ENCODE assay signal across 22 cellular contexts in the genomic region with DNA sequence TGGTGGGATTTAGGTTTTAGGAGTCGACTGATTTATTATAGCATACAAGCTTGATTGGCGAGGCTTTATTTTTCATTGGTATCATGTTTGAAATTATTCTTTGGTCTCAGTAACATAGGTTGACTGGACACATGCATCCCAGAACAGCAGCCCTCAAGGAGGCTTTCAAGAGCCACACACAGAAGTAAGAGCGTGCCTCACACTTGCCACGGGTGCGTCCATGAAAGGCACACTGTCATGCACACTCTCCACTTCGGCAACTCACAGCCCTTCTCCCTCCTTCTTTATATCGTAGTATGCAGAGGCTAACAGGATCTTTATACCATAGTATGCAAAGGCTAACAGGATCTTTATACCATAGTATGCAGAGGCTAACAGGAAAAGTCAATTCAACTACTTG. TPM values are rescaled to one million over a fixed set of nuclear protein-coding genes. Genes with fewer than 3 reads are reported as not detected.
DNase-seq lines count a peak whose midpoint lies in the region; ATAC-seq and TF ChIP-seq lines count a peak whose summit lies in the region.
"Had no signal": no experiment of that assay in that cellular context is flagged by ENCODE, and none has a peak within 500 bp of the region (broad histone marks: within the 10 kb centered on the region; RNA-seq: fewer than 3 reads in every experiment).

No MANE protein-coding gene starts in this region.

- H4K20me1 ChIP-seq in neural progenitor cell (ENCODE audit: low read depth), result no peaks in the 10 kb centered on the region

- TF ChIP-seq POLR2A in uterus (IDR thresholded peaks at IDR 0.05), result no peak

- peaks cover 84% of the 10 kb centered on the region for H3K4me1 Mint-ChIP-seq in brain
- H3K4me1 Mint-ChIP-seq in neural progenitor cell, result peaks cover 72% of the 10 kb centered on the region
- H3K4me1 Mint-ChIP-seq in activated T-cell treated with anti-CD3 and anti-CD28 coated beads, Interleukin-2, amount 50 U/mL, for 4 hours (ENCODE audit: low read depth), result peaks cover 15% of the 10 kb centered on the region

- no peaks in the 10 kb centered on the region for H3K79me2 ChIP-seq in neural progenitor cell (ENCODE audit: low read depth)

- no peak overlapping the region for H4K8ac ChIP-seq in mesenchymal stem cell (ENCODE audit: low read length)

- TF ChIP-seq CTCF in brain (conservative IDR thresholded peaks at IDR 0.05), result no peak
- TF ChIP-seq CTCF in neural progenitor cell (IDR thresholded peaks at IDR 0.05), result no peak
- no peak for TF ChIP-seq CTCF in uterus (IDR thresholded peaks at IDR 0.05)

- no peak overlapping the region for H3K4ac ChIP-seq in mesenchymal stem cell (ENCODE audit: low read depth in 1 of 2, low read length in 2 of 2)

- H3K4me2 ChIP-seq in neural progenitor cell (no peak overlapping the region), mesenchymal stem cell (ENCODE audit: low read length, poor library complexity, severe bottlenecking) (no peak overlapping the region)

- H3K4me1 ChIP-seq in neural progenitor cell (peaks cover 64% of the 10 kb centered on the region), uterus (peaks cover 0 to 3% of the 10 kb centered on the region in 2 donors), mesenchymal stem cell (ENCODE audit: control insufficient read depth, insufficient read depth, low read depth, low read length) (peaks cover 10% of the 10 kb centered on the region)

- H3F3A ChIP-seq in neural progenitor cell (ENCODE audit: low read depth), result peaks cover 24% of the 10 kb centered on the region

- no peak for ATAC-seq in HG03432 (IDR thresholded peaks at IDR 0.05; ENCODE audit: unreplicated experiment)
- ATAC-seq in activated T-cell treated with anti-CD3 and anti-CD28 coated beads, Interleukin-2, amount 50 U/mL, for 4 hours, result no peak
- ATAC-seq: activated CD8-positive, alpha-beta T cell treated with anti-CD3 and anti-CD28 coated beads for 36 hours; activated naive CD4-positive, alpha-beta T cell treated with anti-CD3 and anti-CD28 coated beads, Interleukin-2, amount 50 U/mL, for 72 hours; effector memory CD8-positive, alpha-beta T cell; esophagus mucosa; left colon had no signal

- H2BK15ac ChIP-seq in mesenchymal stem cell (ENCODE audit: low read depth, poor library complexity, severe bottlenecking), result no peak overlapping the region

- peak overlapping the region in 4 of 5 experiments; percentile 8 to 81 (median 26) for H3K27ac Mint-ChIP-seq in brain
- H3K27ac Mint-ChIP-seq in neural progenitor cell, result peak overlapping the region; percentile 96
- H3K27ac Mint-ChIP-seq: activated CD8-positive, alpha-beta T cell treated with anti-CD3 and anti-CD28 coated beads for 36 hours; effector memory CD8-positive, alpha-beta T cell; memory B cell had no signal

- no peak overlapping the region for H2BK120ac ChIP-seq in mesenchymal stem cell (ENCODE audit: low read depth, low read length)

- H3K36me3 Mint-ChIP-seq in brain, result no peaks in the 10 kb centered on the region
- no peaks in the 10 kb centered on the region for H3K36me3 Mint-ChIP-seq in neural progenitor cell
- no peaks in the 10 kb centered on the region for H3K36me3 Mint-ChIP-seq in activated T-cell treated with anti-CD3 and anti-CD28 coated beads, Interleukin-2, amount 50 U/mL, for 4 hours (ENCODE audit: insufficient read depth)
- H3K36me3 Mint-ChIP-seq: activated naive CD4-positive, alpha-beta T cell treated with anti-CD3 and anti-CD28 coated beads, Interleukin-2, amount 50 U/mL, for 72 hours; memory B cell; type B pancreatic cell had no signal

- intact Hi-C loops in uterus (cut with DNase I; ENCODE audit: low total_unique reads), result no loop called here

- H2AK5ac ChIP-seq in mesenchymal stem cell (ENCODE audit: low read length, severe bottlenecking), result no peak overlapping the region

- 78% methylated on average over 7 of the region's 7 CpGs for WGBS in mesenchymal stem cell

- no peak overlapping the region for H4K91ac ChIP-seq in mesenchymal stem cell (ENCODE audit: low read length)

- no peaks in the 10 kb centered on the region for H3K79me1 ChIP-seq in mesenchymal stem cell (replicated peaks; ENCODE audit: low read length, poor library complexity, severe bottlenecking)

- H3K27ac ChIP-seq in neural progenitor cell (no peak overlapping the region), uterus (peak overlapping the region; percentile 86 to 97), mesenchymal stem cell (ENCODE audit: low read length, poor library complexity, severe bottlenecking) (no peak overlapping the region)
- H3K27ac ChIP-seq: C4-2B, coronary artery, HL-60, RWPE1 had no signal

- H2AFZ ChIP-seq in neural progenitor cell (replicated peaks) (peak overlapping the region; percentile 96), mesenchymal stem cell (ENCODE audit: low read depth, low read length) (no peak overlapping the region)

- H3K23ac ChIP-seq in mesenchymal stem cell (ENCODE audit: low read length in 2 of 2), result no peak overlapping the region

- peak; percentile 52 for DNase-seq in NCI-H2227 treated with DMSO at 0.1 percent for 48 hours (lab: John Stamatoyannopoulos, UW)
- DNase-seq in neural progenitor cell (ENCODE audit: low spot score), result no peak
- no peak for DNase-seq in uterus
- no peak for DNase-seq in mesenchymal stem cell
- no peak for DNase-seq in activated T-cell treated with anti-CD3 and anti-CD28 coated beads, Interleukin-2, amount 50 U/mL, for 4 hours
- DNase-seq: activated CD4-positive, CD25-positive, alpha-beta regulatory T cell treated with anti-CD3 and anti-CD28 coated beads, Interleukin-2, amount 50 U/mL, for 72 hours; activated CD8-positive, alpha-beta T cell treated with anti-CD3 and anti-CD28 coated beads for 36 hours; DND-41; effector memory CD8-positive, alpha-beta T cell; left colon; NCI-H2171; NCI-H526 treated with DMSO at 0.1 percent for 48 hours had no signal

- H3K9ac ChIP-seq in neural progenitor cell (no peak overlapping the region), mesenchymal stem cell (ENCODE audit: low read length) (no peak overlapping the region)

- H3K27me3 Mint-ChIP-seq in brain, result no peaks in the 10 kb centered on the region
- peaks cover 3% of the 10 kb centered on the region for H3K27me3 Mint-ChIP-seq in neural progenitor cell (ENCODE audit: insufficient read depth, low read depth)
- peaks cover 37% of the 10 kb centered on the region for H3K27me3 Mint-ChIP-seq in activated T-cell treated with anti-CD3 and anti-CD28 coated beads, Interleukin-2, amount 50 U/mL, for 4 hours (ENCODE audit: low read depth)

- H3K9me3 ChIP-seq in neural progenitor cell (ENCODE audit: low read depth) (no peaks in the 10 kb centered on the region), uterus (no peaks in the 10 kb centered on the region), mesenchymal stem cell (ENCODE audit: control insufficient read depth, low read length) (no peaks in the 10 kb centered on the region)

- no peak overlapping the region for H3K14ac ChIP-seq in mesenchymal stem cell (ENCODE audit: low read length in 2 of 2)

- no peak overlapping the region for H3K18ac ChIP-seq in mesenchymal stem cell (ENCODE audit: low read depth in 1 of 2, low read length in 2 of 2)

- no peak overlapping the region for H2BK5ac ChIP-seq in mesenchymal stem cell (ENCODE audit: low read depth, low read length, poor library complexity, severe bottlenecking)

- H3K36me3 ChIP-seq in neural progenitor cell (no peaks in the 10 kb centered on the region), uterus (no peaks in the 10 kb centered on the region), mesenchymal stem cell (ENCODE audit: control insufficient read depth in 1 of 2, insufficient read depth in 2 of 2, low read depth in 1 of 2, low read length in 2 of 2) (no peaks in the 10 kb centered on the region)

- H2BK12ac ChIP-seq in mesenchymal stem cell (ENCODE audit: low read length in 2 of 2), result no peak overlapping the region

- H3K9me3 Mint-ChIP-seq in brain, result no peaks in the 10 kb centered on the region
- no peaks in the 10 kb centered on the region for H3K9me3 Mint-ChIP-seq in neural progenitor cell
- H3K9me3 Mint-ChIP-seq in activated T-cell treated with anti-CD3 and anti-CD28 coated beads, Interleukin-2, amount 50 U/mL, for 4 hours, result no peaks in the 10 kb centered on the region
- H3K9me3 Mint-ChIP-seq: activated CD8-positive, alpha-beta T cell treated with anti-CD3 and anti-CD28 coated beads for 36 hours; activated naive CD4-positive, alpha-beta T cell treated with anti-CD3 and anti-CD28 coated beads, Interleukin-2, amount 50 U/mL, for 72 hours; effector memory CD8-positive, alpha-beta T cell; memory B cell; type B pancreatic cell had no signal

- H3K4me3 Mint-ChIP-seq in brain (peak overlapping the region; percentile 3 to 49 (median 18)), neural progenitor cell (peak overlapping the region; percentile 24)
- H3K4me3 Mint-ChIP-seq in activated T-cell treated with anti-CD3 and anti-CD28 coated beads, Interleukin-2, amount 50 U/mL, for 4 hours, result no peak overlapping the region
- H3K4me3 Mint-ChIP-seq: activated CD8-positive, alpha-beta T cell treated with anti-CD3 and anti-CD28 coated beads for 36 hours; effector memory CD8-positive, alpha-beta T cell; memory B cell; type B pancreatic cell had no signal

- no peak overlapping the region for H3K4me3 ChIP-seq in neural progenitor cell
- H3K4me3 ChIP-seq in uterus, result no peak overlapping the region
- H3K4me3 ChIP-seq in mesenchymal stem cell (ENCODE audit: insufficient read depth in 1 of 2, low read depth in 1 of 2, low read length in 2 of 2), result no peak overlapping the region
- H3K4me3 ChIP-seq: coronary artery had no signal

- no peaks in the 10 kb centered on the region for H3K27me3 ChIP-seq in neural progenitor cell
- H3K27me3 ChIP-seq in uterus, result no peaks in the 10 kb centered on the region
- no peaks in the 10 kb centered on the region for H3K27me3 ChIP-seq in mesenchymal stem cell (ENCODE audit: control insufficient read depth in 1 of 2, insufficient read depth in 1 of 2, low read length in 2 of 2)

RNA-seq across cellular contexts. Expression of gene ZNF516, which starts 26.3 kb away (rescaled TPM):
- 29.0 TPM for polyA plus RNA-seq in brain (ENCODE audit: insufficient read depth, low read depth, low replicate concordance)
- total RNA-seq in neural progenitor cell (ENCODE audit: low replicate concordance) (45.5 and 83.3 TPM in 2 replicates), uterus (100 to 1,000 TPM in 1 of 4 donors, 10 to 100 TPM in 3; 29.4 to 177 (median 65.7) TPM)
- 13.7 TPM for polyA plus RNA-seq in mesenchymal stem cell (2013, experiment 1 of 2)
- 14.9 TPM for polyA plus RNA-seq in mesenchymal stem cell (2013, experiment 2 of 2)
- 1 to 10 TPM; 3.0 to 4.3 (median 4.0) TPM for total RNA-seq in activated T-cell treated with anti-CD3 and anti-CD28 coated beads, Interleukin-2, amount 50 U/mL, for 4 hours

Comparison
In these comparisons a context has a peak if more than half of its experiments do, and no peak if none do; other contexts are left out.
1. H3K27ac ChIP-seq: peak in uterus (2 of 2); none in neural progenitor cell (single experiment) and mesenchymal stem cell (single experiment).